Comparison of ENCODE assay signal across 23 cellular contexts in the genomic region with DNA sequence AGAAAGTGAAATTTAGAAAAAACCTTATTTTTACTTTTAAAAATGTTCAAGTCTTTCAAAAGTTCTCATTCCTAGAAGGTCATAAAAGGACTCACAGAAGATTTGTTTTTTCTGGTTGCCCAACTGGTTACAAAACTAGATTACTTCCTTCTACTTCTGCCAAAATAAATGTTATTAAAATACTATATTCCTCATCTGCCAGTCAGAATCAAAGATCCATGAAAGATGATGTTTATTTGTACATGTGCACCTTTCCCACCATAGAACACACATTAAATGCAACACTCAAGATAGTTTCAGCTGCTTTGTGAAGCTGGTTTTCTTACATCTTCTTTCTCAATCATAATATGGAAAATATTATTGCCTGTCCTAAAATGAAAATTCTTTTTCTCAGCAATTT.
"Had no signal": no experiment of that assay in that cellular context is flagged by ENCODE, and none has a peak within 500 bp of the region (broad histone marks: within the 10 kb centered on the region; RNA-seq: fewer than 3 reads in every experiment).

No MANE protein-coding gene starts in this region.

- ATAC-seq: effector memory CD8-positive, alpha-beta T cell; T-helper 17 cell had no signal

- H3K27me3 ChIP-seq: ascending aorta, cardiac muscle cell, right atrium auricular region, tibial nerve, uterus had no signal

- DNase-seq: activated CD4-positive, alpha-beta T cell treated with anti-CD3 and anti-CD28 coated beads for 1 hour; activated CD8-positive, alpha-beta memory T cell treated with anti-CD3 and anti-CD28 coated beads for 24 hours; activated CD8-positive, alpha-beta memory T cell treated with anti-CD3 and anti-CD28 coated beads, Interleukin-2, amount 50 U/mL, for 48 hours; activated effector memory CD4-positive, alpha-beta T cell treated with Interleukin-2 at 50 U/mL for 16 hours; activated naive CD4-positive, alpha-beta T cell treated with anti-CD3 and anti-CD28 coated beads, Interleukin-2, amount 50 U/mL, for 16 hours; activated T-cell treated with anti-CD3 and anti-CD28 coated beads, Interleukin-2, amount 50 U/mL, for 48 hours; effector memory CD8-positive, alpha-beta T cell; foreskin melanocyte; glutamatergic neuron; hypothalamus; mammary epithelial cell; midbrain; stimulated activated CD4-positive, alpha-beta T cell treated with anti-CD3 and anti-CD28 coated beads, Interleukin-15, amount 100 ng/mL, for 24 hours; stimulated activated CD4-positive, alpha-beta T cell treated with anti-CD3 and anti-CD28 coated beads, Interleukin-2, amount 100 ng/mL, for 48 hours; T-helper 17 cell; uterus; WERI-Rb-1 had no signal

- H3K36me3 ChIP-seq: ascending aorta, cardiac muscle cell, right atrium auricular region, tibial nerve, uterus, WERI-Rb-1 had no signal

- H3K4me1 ChIP-seq: ascending aorta, right atrium auricular region, uterus had no signal

- H3K9me3 ChIP-seq: ascending aorta, right atrium auricular region, tibial nerve, uterus had no signal

- H3K4me3 ChIP-seq: ascending aorta, cardiac muscle cell, right atrium auricular region, skin epidermis, tibial nerve, uterus had no signal

- H3K27ac ChIP-seq: ascending aorta, cardiac muscle cell, right atrium auricular region, skin epidermis, tibial nerve, uterus, WERI-Rb-1 had no signal

- FAIRE-seq: keratinocyte had no signal
